12 cellular contexts compared by ENCODE assay signal in genomic region chr16:67181346-67181745, GRCh38. TPM values are rescaled to one million over a fixed set of nuclear protein-coding genes. Genes with fewer than 3 reads are reported as not detected.
DNase-seq lines count a peak whose midpoint lies in the region; ATAC-seq and TF ChIP-seq lines count a peak whose summit lies in the region.
"Had no signal": no experiment of that assay in that cellular context is flagged by ENCODE, and none has a peak within 500 bp of the region (broad histone marks: within the 10 kb centered on the region; RNA-seq: fewer than 3 reads in every experiment).

No MANE protein-coding gene starts in this region.

- H3K4me1 ChIP-seq in BLaER1 treated with 17β-estradiol and CSF1 and Interleukin-3, amounts not matched to agents 10 nM and 100 nM, result peaks cover 52 to 81% (median 74%) of the 10 kb centered on the region in 10 experiments
- peaks cover 12 to 35% of the 10 kb centered on the region in 2 donors for H3K4me1 ChIP-seq in esophagus (ENCODE audit: control insufficient read depth in 2 of 2, insufficient read depth in 2 of 2, low read length in 1 of 2)

- peak; percentile 82 for DNase-seq in NCI-H226
- DNase-seq in renal cortical epithelial cell (ENCODE audit: low read depth), result peak; percentile 33
- no peak for DNase-seq in GM10266 (ENCODE audit: extremely low spot score)
- DNase-seq in mesothelial cell of epicardium (ENCODE audit: low spot score in 2 of 2, unreplicated experiment in 2 of 2), result no peak
- no peak for DNase-seq in GM13977 (ENCODE audit: low spot score)
- DNase-seq: activated CD8-positive, alpha-beta T cell treated with anti-CD3 and anti-CD28 coated beads, Interleukin-2, amount 10 ng/mL, durations not matched to agents 7 days and 5 days; activated naive CD4-positive, alpha-beta T cell treated with anti-CD3 and anti-CD28 coated beads, Interleukin-2, amount 50 U/mL, for 16 hours had no signal

- peaks cover 3% of the 10 kb centered on the region for H3K36me3 Mint-ChIP-seq in mesothelial cell of epicardium

- peak overlapping the region; percentile 88 to 100 (median 95) for H3K4me2 ChIP-seq in BLaER1 treated with 17β-estradiol and CSF1 and Interleukin-3, amounts not matched to agents 10 nM and 100 nM

- no peak for ATAC-seq in GM18907 (IDR thresholded peaks at IDR 0.05; ENCODE audit: unreplicated experiment)
- ATAC-seq: activated CD8-positive, alpha-beta T cell treated with anti-CD3 and anti-CD28 coated beads, Interleukin-2, amount 10 ng/mL, durations not matched to agents 7 days and 5 days; left lung had no signal

- in situ Hi-C loops in GM13977 (cut with MboI; ENCODE audit: low pct_unique_long_range_greater_than_20kb, low sequenced_read_pairs, unreplicated experiment), result no loop called here

- H3K27ac Mint-ChIP-seq in mesothelial cell of epicardium, result no peak overlapping the region
- H3K27ac Mint-ChIP-seq: activated CD8-positive, alpha-beta T cell treated with anti-CD3 and anti-CD28 coated beads, Interleukin-2, amount 10 ng/mL, durations not matched to agents 7 days and 5 days; progenitor cell of endocrine pancreas had no signal

- peak overlapping the region in 10 of 11 experiments; percentile 9 to 93 (median 30); a peak in 12 of 22 replicates for H3K9ac ChIP-seq in BLaER1 treated with 17β-estradiol and CSF1 and Interleukin-3, amounts not matched to agents 10 nM and 100 nM

- H3K36me3 ChIP-seq in BLaER1 treated with 17β-estradiol and CSF1 and Interleukin-3, amounts not matched to agents 10 nM and 100 nM, result peaks cover 0 to 14% (median 6%) of the 10 kb centered on the region in 11 experiments; a peak in 10 of 22 replicates
- H3K36me3 ChIP-seq in esophagus (ENCODE audit: control insufficient read depth in 2 of 2, insufficient read depth in 2 of 2, low read length in 1 of 2), result no peaks in the 10 kb centered on the region
- H3K36me3 ChIP-seq: left lung had no signal

- no peak overlapping the region for H3K27ac ChIP-seq in BLaER1 treated with 17β-estradiol and CSF1 and Interleukin-3, amounts not matched to agents 10 nM and 100 nM
- H3K27ac ChIP-seq in esophagus (ENCODE audit: low read depth in 2 of 2, low read length in 1 of 2), result peak overlapping the region; percentile 41 to 44

- peak overlapping the region in 3 of 10 experiments; percentile 23 to 75 (median 72); a peak in 4 of 20 replicates for H3K4me3 ChIP-seq in BLaER1 treated with 17β-estradiol and CSF1 and Interleukin-3, amounts not matched to agents 10 nM and 100 nM
- no peak overlapping the region for H3K4me3 ChIP-seq in esophagus (ENCODE audit: low read depth in 1 of 2, low read length in 2 of 2)
- H3K4me3 ChIP-seq: left lung had no signal

- H4K20me1 ChIP-seq in BLaER1 treated with 17β-estradiol and CSF1 and Interleukin-3, amounts not matched to agents 10 nM and 100 nM, result peaks cover 22 to 88% (median 66%) of the 10 kb centered on the region in 11 experiments; a peak in 21 of 22 replicates

- WGBS in esophagus, 2 donors, result 29 to 30% methylated on average over 2 of the region's 2 CpGs

- H3K4me3 Mint-ChIP-seq in mesothelial cell of epicardium, result no peak overlapping the region
- H3K4me3 Mint-ChIP-seq: activated CD8-positive, alpha-beta T cell treated with anti-CD3 and anti-CD28 coated beads, Interleukin-2, amount 10 ng/mL, durations not matched to agents 7 days and 5 days had no signal

- TF ChIP-seq CTCF in GM10266 (IDR thresholded peaks at IDR 0.05; ENCODE audit: control insufficient read depth, insufficient read depth, low read depth, missing control alignments) (no peak), mesothelial cell of epicardium (IDR thresholded peaks at IDR 0.05; ENCODE audit: unreplicated experiment) (no peak), GM13977 (IDR thresholded peaks at IDR 0.05; ENCODE audit: extremely low read depth, insufficient read depth, missing control alignments) (no peak)

- H3K9me3 ChIP-seq in BLaER1 treated with 17β-estradiol and CSF1 and Interleukin-3, amounts not matched to agents 10 nM and 100 nM (replicated peaks in 1 of 11), result no peaks in the 10 kb centered on the region
- no peaks in the 10 kb centered on the region for H3K9me3 ChIP-seq in esophagus (ENCODE audit: control insufficient read depth in 2 of 2, insufficient read depth in 1 of 2, low read depth in 1 of 2, low read length in 1 of 2)
- H3K9me3 ChIP-seq: left lung had no signal

- peaks cover 23% of the 10 kb centered on the region for H3K27me3 Mint-ChIP-seq in mesothelial cell of epicardium (ENCODE audit: low read depth)

- H3K9me3 Mint-ChIP-seq in mesothelial cell of epicardium, result no peaks in the 10 kb centered on the region

- H3K4me1 Mint-ChIP-seq in mesothelial cell of epicardium, result peaks cover 28% of the 10 kb centered on the region

- H3K27me3 ChIP-seq in BLaER1 treated with 17β-estradiol and CSF1 and Interleukin-3, amounts not matched to agents 10 nM and 100 nM, result peaks cover 23 to 48% (median 41%) of the 10 kb centered on the region in 11 experiments
- no peaks in the 10 kb centered on the region for H3K27me3 ChIP-seq in esophagus (ENCODE audit: control insufficient read depth in 1 of 2, insufficient read depth in 2 of 2, low read length in 2 of 2)

RNA-seq across cellular contexts. Expression of gene MATCAP1, which starts 2.4 kb away (rescaled TPM):
- 10 to 100 TPM; 18.2 to 30.5 TPM for polyA plus RNA-seq in esophagus
- 3.3 and 10.7 TPM in 2 replicates for total RNA-seq in renal cortical epithelial cell
- 121 to 131 TPM (median 129 TPM) in 3 replicates for total RNA-seq in mesothelial cell of epicardium

RNA-seq across cellular contexts. Expression of gene EXOC3L1, which starts 8.6 kb away (rescaled TPM):
- 1 to 10 TPM; 1.2 to 1.5 TPM for polyA plus RNA-seq in esophagus
- total RNA-seq in renal cortical epithelial cell (0.35 and 0.52 TPM in 2 replicates), mesothelial cell of epicardium (0.23 to 0.40 TPM in 2 of 3 replicates, not detected in the other)
- total RNA-seq: activated CD8-positive, alpha-beta T cell treated with anti-CD3 and anti-CD28 coated beads, Interleukin-2, amount 10 ng/mL, durations not matched to agents 7 days and 5 days; progenitor cell of endocrine pancreas had no signal

RNA-seq across cellular contexts. Expression of gene E2F4, which starts 10.6 kb away (rescaled TPM):
- 10 to 100 TPM; 49.1 to 53.0 TPM for polyA plus RNA-seq in esophagus
- total RNA-seq in renal cortical epithelial cell (39.2 and 56.0 TPM in 2 replicates), mesothelial cell of epicardium (78.3 to 80.2 TPM (median 79.5 TPM) in 3 replicates)

RNA-seq across cellular contexts. Expression of gene NOL3, which starts 11.0 kb away (rescaled TPM):
- polyA plus RNA-seq in esophagus, result 10 to 100 TPM; 36.7 to 59.0 TPM
- total RNA-seq in renal cortical epithelial cell (26.2 and 27.1 TPM in 2 replicates), mesothelial cell of epicardium (14.0 to 15.5 TPM (median 14.2 TPM) in 3 replicates)

RNA-seq across cellular contexts. Expression of gene HSF4, which starts 16.8 kb away (rescaled TPM):
- polyA plus RNA-seq in esophagus, result 10 to 100 TPM; 22.9 to 80.4 TPM
- total RNA-seq in renal cortical epithelial cell (5.7 and 12.5 TPM in 2 replicates), mesothelial cell of epicardium (10.7 to 14.2 TPM (median 13.1 TPM) in 3 replicates)

Comparison
In these comparisons a context has a peak if more than half of its experiments do, and no peak if none do; other contexts are left out.
1. H3K27ac ChIP-seq: peak in esophagus (2 of 2); none in BLaER1 treated with 17β-estradiol and CSF1 and Interleukin-3, amounts not matched to agents 10 nM and 100 nM (0 of 11).
2. DNase-seq: peak in NCI-H226 (single experiment) and renal cortical epithelial cell (single experiment); none in GM10266 (single experiment), mesothelial cell of epicardium (0 of 2) and GM13977 (single experiment).
3. RNA of gene MATCAP1, which starts 2.4 kb away (total RNA-seq): 121 to 131 TPM in mesothelial cell of epicardium; 3.3 to 10.7 TPM in renal cortical epithelial cell; every median in the first group is over 10 times any median in the second.